8 cellular contexts compared by ENCODE assay signal in genomic region chr1:22711591-22712501, GRCh38. TPM values are rescaled to one million over a fixed set of nuclear protein-coding genes. Genes with fewer than 3 reads are reported as not detected.
A peak's percentile ranks its signal among the peaks of the same experiment; 100 is the strongest.
DNase-seq lines count a peak whose midpoint lies in the region; ATAC-seq and TF ChIP-seq lines count a peak whose summit lies in the region.

No MANE protein-coding gene starts in this region.

- no peak for DNase-seq in CD14-positive monocyte (ENCODE audit: low spot score)
- DNase-seq in IMR-90, result peak; percentile 39
- DNase-seq in choroid plexus epithelial cell (ENCODE audit: low read depth), result peak; percentile 29
- DNase-seq in myocyte (ENCODE audit: low read depth), result peak; percentile 21
- no peak for DNase-seq in NOMO-1 treated with DMSO at 0.1 percent for 48 hours (lab: John Stamatoyannopoulos, UW; ENCODE audit: unreplicated experiment)
- no peak for DNase-seq in C1 segment of cervical spinal cord (lab: John Stamatoyannopoulos, UW)
- no peak for DNase-seq in activated naive CD4-positive, alpha-beta T cell treated with anti-CD3 and anti-CD28 coated beads, Interleukin-2, amount 50 U/mL, for 72 hours (ENCODE audit: low spot score in 2 of 2)

- TF ChIP-seq POLR2A in IMR-90 (IDR thresholded peaks at IDR 0.05; ENCODE audit: low read depth, low read length), result no peak

- no peak for TF ChIP-seq CTCF in CD14-positive monocyte (IDR thresholded peaks at IDR 0.05)
- no peak for TF ChIP-seq CTCF in IMR-90 (conservative IDR thresholded peaks at IDR 0.05; ENCODE audit: low read depth, low read length)
- TF ChIP-seq CTCF in choroid plexus epithelial cell (conservative IDR thresholded peaks at IDR 0.05; ENCODE audit: low read depth, low read length), result no peak

- H4K20me1 ChIP-seq in IMR-90 (ENCODE audit: insufficient read depth, low read length), result peaks cover 43% of the 10 kb centered on the region

- H3K18ac ChIP-seq in IMR-90 (ENCODE audit: low read depth, low read length), result peak overlapping the region; percentile 56

- H2BK15ac ChIP-seq in IMR-90 (ENCODE audit: low read depth, low read length), result peak overlapping the region; percentile 5; the same call in 2 of the 3 replicates

- CTCF ChIA-PET in IMR-90 (lab: Yijun Ruan, JAX), result interaction anchor here (1.6 kb wide), 2 partner anchors 17 to 149 kb away, joined by 4 to 6 read pairs; no protein-coding TSS in a partner anchor

- peak overlapping the region; percentile 85 for H2BK120ac ChIP-seq in IMR-90 (ENCODE audit: low read depth, low read length)

- H3K27me3 ChIP-seq in IMR-90 (ENCODE audit: control insufficient read depth, insufficient read depth, low read length), result no peaks in the 10 kb centered on the region

- H2AK9ac ChIP-seq in IMR-90 (replicated peaks; ENCODE audit: low read depth, low read length, poor library complexity), result peak overlapping the region; percentile 92

- H3K4me3 Mint-ChIP-seq in CD14-positive monocyte, result peak overlapping the region; percentile 76 to 92

- intact Hi-C loops in CD14-positive monocyte (cut with micrococcal nuclease) (loop anchor here in 1 of 2 donors (5.0 kb wide), 1 partner anchor 35 kb away; no protein-coding TSS in a partner anchor), IMR-90 (cut with micrococcal nuclease) (loop anchor here (1.0 to 2.0 kb wide), 2 partner anchors 23 to 27 kb away; no protein-coding TSS in a partner anchor)

- H2AK5ac ChIP-seq in IMR-90 (ENCODE audit: low read depth, low read length), result peak overlapping the region; percentile 46

- H3K36me3 Mint-ChIP-seq in CD14-positive monocyte, result peaks cover 7 to 8% of the 10 kb centered on the region in 2 donors
- H3K36me3 Mint-ChIP-seq in activated naive CD4-positive, alpha-beta T cell treated with anti-CD3 and anti-CD28 coated beads, Interleukin-2, amount 50 U/mL, for 72 hours, result no peaks in the 10 kb centered on the region

- H3K27ac ChIP-seq in IMR-90 (ENCODE audit: insufficient read depth, low read length), result peak overlapping the region; percentile 68

- peak overlapping the region; percentile 64 for H2BK5ac ChIP-seq in IMR-90 (ENCODE audit: low read depth, low read length, poor library complexity, severe bottlenecking)

- ATAC-seq in IMR-90 (ENCODE audit: low read depth) (peak; percentile 9), HG03571 (IDR thresholded peaks at IDR 0.05; ENCODE audit: unreplicated experiment) (no peak)
- ATAC-seq in activated naive CD4-positive, alpha-beta T cell treated with anti-CD3 and anti-CD28 coated beads, Interleukin-2, amount 50 U/mL, for 72 hours, result no peak

- BruUV-seq in IMR-90 (replicated peaks; lab: Mats Ljungman, UMichigan), result no TSS peak

- H3K4ac ChIP-seq in IMR-90 (ENCODE audit: low read depth, low read length), result peak overlapping the region; percentile 91

- WGBS in IMR-90 (ENCODE audit: extremely low coverage in 2 of 2, insufficient read length in 1 of 2), 2 experiments, result 13% methylated on average over 12 of the region's 53 CpGs; no CpG with 5 or more reads in 1 of the 2 experiments

- H3K4me2 ChIP-seq in IMR-90 (ENCODE audit: low read depth, low read length), result peak overlapping the region; percentile 94

- TF ChIP-seq RAD21 in IMR-90 (IDR thresholded peaks at IDR 0.05; ENCODE audit: low read length), result no peak

- peak overlapping the region; percentile 4 for H3K14ac ChIP-seq in IMR-90 (replicated peaks; ENCODE audit: low read depth, low read length)

- peak overlapping the region; percentile 52 for H2BK20ac ChIP-seq in IMR-90 (ENCODE audit: low read depth, low read length)

- peak overlapping the region; percentile 72 for H3K9ac ChIP-seq in IMR-90 (ENCODE audit: low read depth, low read length)

- H3K4me3 ChIP-seq in IMR-90 (ENCODE audit: insufficient read depth, low read depth, low read length) (peak overlapping the region; percentile 70), choroid plexus epithelial cell (ENCODE audit: low read depth, low read length) (peak overlapping the region; percentile 57)

- H3K9me1 ChIP-seq in IMR-90 (ENCODE audit: insufficient read depth, low read length), result peaks cover 18% of the 10 kb centered on the region; the same call in 1 of the 2 replicates

- H3K27me3 Mint-ChIP-seq in CD14-positive monocyte (ENCODE audit: low read depth in 3 of 3), result peaks cover 40 to 66% (median 53%) of the 10 kb centered on the region in 3 donors

- peak overlapping the region; percentile 17 to 63 for H4K8ac ChIP-seq in IMR-90 (ENCODE audit: low read depth in 2 of 2, low read length in 2 of 2)

- H3K23ac ChIP-seq in IMR-90 (ENCODE audit: low read depth, low read length), result peak overlapping the region; percentile 75

- H3K9me3 Mint-ChIP-seq in CD14-positive monocyte, result peaks cover 0 to 10% (median 0%) of the 10 kb centered on the region in 7 donors
- H3K9me3 Mint-ChIP-seq in activated naive CD4-positive, alpha-beta T cell treated with anti-CD3 and anti-CD28 coated beads, Interleukin-2, amount 50 U/mL, for 72 hours, result no peaks in the 10 kb centered on the region

- peak overlapping the region; percentile 79 for H2AFZ ChIP-seq in IMR-90 (replicated peaks; ENCODE audit: low read length, poor library complexity)

- no peaks in the 10 kb centered on the region for H3K9me3 ChIP-seq in IMR-90 (ENCODE audit: control insufficient read depth, insufficient read depth, low read length)

- no peak overlapping the region for H3K27ac Mint-ChIP-seq in CD14-positive monocyte
- no peak overlapping the region for H3K27ac Mint-ChIP-seq in activated naive CD4-positive, alpha-beta T cell treated with anti-CD3 and anti-CD28 coated beads, Interleukin-2, amount 50 U/mL, for 72 hours

- POLR2A ChIA-PET in IMR-90 (lab: Charles Lee; ENCODE audit: unreplicated experiment), result no interaction called here

- dilution Hi-C loops in IMR-90 (cut with HindIII; ENCODE audit: low sequenced_read_pairs, unreplicated experiment), result no loop called here

- in situ Hi-C loops in IMR-90 (cut with MboI; ENCODE audit: low sequenced_read_pairs), result no loop called here

- H3K36me3 ChIP-seq in IMR-90 (ENCODE audit: control insufficient read depth, insufficient read depth, low read length), result peaks cover 1% of the 10 kb centered on the region; the same call in 1 of the 2 replicates

- H4K91ac ChIP-seq in IMR-90 (ENCODE audit: insufficient read depth, low read depth, low read length), result peak overlapping the region; percentile 58

- peak overlapping the region; percentile 40; the same call in 1 of the 2 replicates for H4K5ac ChIP-seq in IMR-90 (ENCODE audit: low read depth, low read length)

- H3K4me1 ChIP-seq in IMR-90 (ENCODE audit: control insufficient read depth, insufficient read depth, low read length), result peaks cover 14% of the 10 kb centered on the region

- peak overlapping the region; percentile 19 for H3K56ac ChIP-seq in IMR-90 (ENCODE audit: extremely low read depth, insufficient read depth, low read length)

- peaks cover 32% of the 10 kb centered on the region for H3K4me1 Mint-ChIP-seq in CD14-positive monocyte

- peaks cover 25 to 50% of the 10 kb centered on the region in 2 experiments; a peak in 3 of 4 replicates for H3K79me1 ChIP-seq in IMR-90 (ENCODE audit: low read depth in 1 of 2, low read length in 2 of 2)

TF ChIP-seq in IMR-90, 13 proteins besides CTCF, POLR2A, EP300 and RAD21 (continues in another document):
- TF ChIP-seq RFX5 (IDR thresholded peaks at IDR 0.05; ENCODE audit: low read depth, low read length), result no peak
- peak; percentile 76; the same call in 1 of the 2 replicates for TF ChIP-seq BHLHE40 (IDR thresholded peaks at IDR 0.05; ENCODE audit: low read depth, low read length)
- TF ChIP-seq MXI1 (IDR thresholded peaks at IDR 0.05; ENCODE audit: borderline replicate concordance, low read depth, low read length), result peak; percentile 65; the same call in 1 of the 2 replicates
- TF ChIP-seq MAFK (IDR thresholded peaks at IDR 0.05; ENCODE audit: low read depth, low read length), result no peak
- no peak for TF ChIP-seq NFE2L2 (IDR thresholded peaks at IDR 0.05; ENCODE audit: low read depth, low read length)
- no peak for TF ChIP-seq ELK1 (IDR thresholded peaks at IDR 0.05; ENCODE audit: borderline replicate concordance, low read depth, low read length)
- no peak for TF ChIP-seq CEBPB (IDR thresholded peaks at IDR 0.05; ENCODE audit: low read depth, low read length)
- TF ChIP-seq FOS (IDR thresholded peaks at IDR 0.05; ENCODE audit: low read depth, low read length), result no peak
- no peak for TF ChIP-seq MAZ (IDR thresholded peaks at IDR 0.05; ENCODE audit: borderline replicate concordance, low read depth, low read length)
- TF ChIP-seq CHD1 (IDR thresholded peaks at IDR 0.05; ENCODE audit: low read depth, low read length), result no peak
- no peak for TF ChIP-seq USF2 (IDR thresholded peaks at IDR 0.05; ENCODE audit: low read depth, low read length)

RNA-seq across cellular contexts. Expression of gene EPHB2, which starts 1.2 kb away (rescaled TPM):
- polyA plus RNA-seq in CD14-positive monocyte (1 to 10 TPM; 2.9 to 3.4 TPM), IMR-90 (2012; rRNA removed) (52.3 and 53.6 TPM in 2 replicates)
- total RNA-seq in IMR-90 (2012; rRNA removed) (54.7 and 58.8 TPM in 2 replicates), myocyte (4.2 and 9.5 TPM in 2 replicates)
- polyA plus RNA-seq in IMR-90 (2012; cell fraction: cytosol; rRNA removed), result 25.1 and 54.3 TPM in 2 replicates
- 18.5 and 36.7 TPM in 2 replicates for polyA plus RNA-seq in IMR-90 (2012; cell fraction: nucleus; rRNA removed; ENCODE audit: low replicate concordance)
- 7.4 TPM for polyA plus RNA-seq in myocyte (2012)
- not detected for total RNA-seq in activated naive CD4-positive, alpha-beta T cell treated with anti-CD3 and anti-CD28 coated beads, Interleukin-2, amount 50 U/mL, for 72 hours

RNA-seq across cellular contexts. Expression of gene C1QB, which starts 58.8 kb away (rescaled TPM):
- polyA plus RNA-seq in CD14-positive monocyte (1 to 10 TPM; 3.9 to 6.4 TPM), IMR-90 (2012; rRNA removed) (not detected in 2 replicates)
- total RNA-seq in IMR-90 (2012; rRNA removed) (not detected in 2 replicates), myocyte (not detected in 2 replicates)
- not detected in 2 replicates for polyA plus RNA-seq in IMR-90 (2012; cell fraction: cytosol; rRNA removed)
- polyA plus RNA-seq in IMR-90 (2012; cell fraction: nucleus; rRNA removed; ENCODE audit: low replicate concordance), result not detected in 2 replicates
- not detected for polyA plus RNA-seq in myocyte (2012)
- not detected for total RNA-seq in activated naive CD4-positive, alpha-beta T cell treated with anti-CD3 and anti-CD28 coated beads, Interleukin-2, amount 50 U/mL, for 72 hours

Comparison
In these comparisons a context has a peak if more than half of its experiments do, and no peak if none do; other contexts are left out.
1. DNase-seq: peak in IMR-90 (single experiment), choroid plexus epithelial cell (single experiment) and myocyte (single experiment); none in CD14-positive monocyte (single experiment), NOMO-1 treated with DMSO at 0.1 percent for 48 hours (single experiment), C1 segment of cervical spinal cord (0 of 14) and activated naive CD4-positive, alpha-beta T cell treated with anti-CD3 and anti-CD28 coated beads, Interleukin-2, amount 50 U/mL, for 72 hours (0 of 2).